8 cellular contexts compared by ENCODE assay signal in genomic region chr7:65477326-65477725, GRCh38.
DNase-seq lines count a peak whose midpoint lies in the region; ATAC-seq lines count a peak whose summit lies in the region.

No MANE protein-coding gene starts in this region.

- POLR2A ChIA-PET in activated CD4-positive, alpha-beta memory T cell treated with anti-CD3 and anti-CD28 coated beads for 36 hours (lab: Charles Lee) = no interaction called here

- peaks cover 5% of the 10 kb centered on the region for H3K9me3 Mint-ChIP-seq in activated CD4-positive, alpha-beta memory T cell treated with anti-CD3 and anti-CD28 coated beads for 36 hours
- H3K9me3 Mint-ChIP-seq in memory B cell = peaks cover 32% of the 10 kb centered on the region

- ATAC-seq in memory B cell (ENCODE audit: low read depth) = no peak
- no peak for ATAC-seq in GM21786 (IDR thresholded peaks at IDR 0.05; ENCODE audit: unreplicated experiment)
- ATAC-seq in HG03108 (IDR thresholded peaks at IDR 0.05; ENCODE audit: unreplicated experiment) = no peak
- no peak for ATAC-seq in HG02938 (IDR thresholded peaks at IDR 0.05; ENCODE audit: unreplicated experiment)

- H3K27ac Mint-ChIP-seq in activated CD4-positive, alpha-beta memory T cell treated with anti-CD3 and anti-CD28 coated beads for 36 hours = no peak overlapping the region
- peak overlapping the region; percentile 96 for H3K27ac Mint-ChIP-seq in memory B cell

- H3K4me3 Mint-ChIP-seq in activated CD4-positive, alpha-beta memory T cell treated with anti-CD3 and anti-CD28 coated beads for 36 hours = no peak overlapping the region
- peak overlapping the region; percentile 87 for H3K4me3 Mint-ChIP-seq in memory B cell

- H3K36me3 Mint-ChIP-seq in activated CD4-positive, alpha-beta memory T cell treated with anti-CD3 and anti-CD28 coated beads for 36 hours = no peaks in the 10 kb centered on the region
- peaks cover 54% of the 10 kb centered on the region for H3K36me3 Mint-ChIP-seq in memory B cell

- intact Hi-C loops in activated CD4-positive, alpha-beta memory T cell treated with anti-CD3 and anti-CD28 coated beads for 36 hours (cut with micrococcal nuclease) = no loop called here

- DNase-seq in ELR (ENCODE audit: low read depth) (peak; percentile 30), NAMALWA (ENCODE audit: low spot score) (peak; percentile 58), memory B cell (ENCODE audit: low spot score in 2 of 2) (no peak)
- DNase-seq in activated CD4-positive, alpha-beta memory T cell treated with anti-CD3 and anti-CD28 coated beads for 36 hours = peak; percentile 12
- no peak for DNase-seq in stimulated activated CD4-positive, alpha-beta T cell treated with anti-CD3 and anti-CD28 coated beads, Interleukin-4, amount 100 ng/mL, for 4 hours

- CTCF ChIA-PET in activated CD4-positive, alpha-beta memory T cell treated with anti-CD3 and anti-CD28 coated beads for 36 hours (lab: Charles Lee) = no interaction called here

- peaks cover 34% of the 10 kb centered on the region for H3K4me1 Mint-ChIP-seq in activated CD4-positive, alpha-beta memory T cell treated with anti-CD3 and anti-CD28 coated beads for 36 hours (ENCODE audit: low read depth)
- peaks cover 59% of the 10 kb centered on the region for H3K4me1 Mint-ChIP-seq in memory B cell

- H3K27me3 Mint-ChIP-seq in activated CD4-positive, alpha-beta memory T cell treated with anti-CD3 and anti-CD28 coated beads for 36 hours = no peaks in the 10 kb centered on the region
- H3K27me3 Mint-ChIP-seq in memory B cell = no peaks in the 10 kb centered on the region

Comparison
In these comparisons a context has a peak if more than half of its experiments do, and no peak if none do; other contexts are left out.
1. DNase-seq: peak in ELR (single experiment), NAMALWA (single experiment) and activated CD4-positive, alpha-beta memory T cell treated with anti-CD3 and anti-CD28 coated beads for 36 hours (single experiment); none in memory B cell (0 of 2) and stimulated activated CD4-positive, alpha-beta T cell treated with anti-CD3 and anti-CD28 coated beads, Interleukin-4, amount 100 ng/mL, for 4 hours (0 of 2).